ENCODE assay signal across 18 cellular contexts in the genomic region with DNA sequence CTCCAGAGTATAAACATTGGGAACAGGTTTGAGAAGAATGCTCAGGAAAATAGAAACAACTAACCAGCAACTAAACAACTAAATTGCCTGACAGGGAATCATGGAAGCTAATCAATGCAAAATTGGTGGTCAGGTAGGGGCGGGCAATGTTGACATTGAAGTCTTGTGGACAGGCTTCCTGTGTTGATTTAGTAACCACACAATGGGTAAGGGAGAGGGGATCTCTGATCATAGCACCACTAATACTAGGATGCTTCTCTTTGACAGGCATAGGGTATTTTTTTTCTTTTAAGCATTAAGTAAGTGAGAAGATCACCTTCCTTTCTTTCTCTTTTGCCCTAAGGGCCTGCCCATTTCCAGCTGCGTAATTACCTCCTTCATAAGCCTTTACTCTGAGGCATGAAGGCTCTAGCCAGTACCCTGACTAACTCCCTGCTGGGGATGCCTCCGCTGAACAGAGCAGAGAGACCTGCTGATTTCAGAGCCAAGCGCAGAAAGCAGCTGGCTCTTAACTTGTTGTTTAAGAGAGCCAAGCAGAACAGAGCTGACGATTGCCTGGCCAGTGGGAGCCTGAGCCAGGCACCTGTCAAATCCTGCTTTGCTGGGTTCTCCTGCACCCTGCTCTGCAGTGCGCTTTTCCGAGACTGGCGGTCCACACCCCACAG.
DNase-seq lines count a peak whose midpoint lies in the region; ATAC-seq, FAIRE-seq and TF ChIP-seq lines count a peak whose summit lies in the region.
"Had no signal": no experiment of that assay in that cellular context is flagged by ENCODE, and none has a peak within 500 bp of the region (broad histone marks: within the 10 kb centered on the region; RNA-seq: fewer than 3 reads in every experiment).

No MANE protein-coding gene starts in this region.

- no peak for TF ChIP-seq CTCF in H1 (IDR thresholded peaks at IDR 0.05; ENCODE audit: control extremely low read depth in 1 of 3, insufficient read depth in 1 of 3, low read depth in 1 of 3, low read length in 3 of 3)

- H2AK5ac ChIP-seq in H1 (ENCODE audit: low read depth, low read length) = no peak overlapping the region

- no peak for TF ChIP-seq POLR2A in H1 (IDR thresholded peaks at IDR 0.05; ENCODE audit: control extremely low read depth in 1 of 2, low read depth in 2 of 2, low read length in 2 of 2)

- no peaks in the 10 kb centered on the region for H4K20me1 ChIP-seq in H1 (replicated peaks in 1 of 2; ENCODE audit: control insufficient read depth in 1 of 2, insufficient read depth in 2 of 2, low read length in 2 of 2)

- no peak overlapping the region for H3K4me2 ChIP-seq in H1 (ENCODE audit: insufficient read depth in 1 of 2, low read depth in 2 of 2, low read length in 2 of 2)

- no peak for ATAC-seq in HG03520 (IDR thresholded peaks at IDR 0.05; ENCODE audit: unreplicated experiment)
- ATAC-seq: K562, natural killer cell, right lobe of liver had no signal

- H3K79me1 ChIP-seq in H1 (ENCODE audit: low read depth, low read length) = no peaks in the 10 kb centered on the region

- H3K27me3 ChIP-seq in H1 (replicated peaks in 1 of 4; ENCODE audit: control insufficient read depth in 3 of 4, extremely low read depth in 1 of 4, insufficient read depth in 3 of 4, low read length in 3 of 4) = no peaks in the 10 kb centered on the region
- H3K27me3 ChIP-seq: right lobe of liver, thyroid gland had no signal

- no peak overlapping the region for H3K4ac ChIP-seq in H1 (replicated peaks; ENCODE audit: insufficient read length, low read depth, low read length)

- H3K27ac Mint-ChIP-seq in activated naive CD4-positive, alpha-beta T cell treated with anti-CD3 and anti-CD28 coated beads, Interleukin-2, amount 10 ng/mL, durations not matched to agents 7 days and 5 days = no peak overlapping the region
- H3K27ac Mint-ChIP-seq: natural killer cell had no signal

- H3K4me1 ChIP-seq in H1 (replicated peaks in 1 of 4; ENCODE audit: control insufficient read depth in 3 of 4, insufficient read depth in 4 of 4, low read length in 3 of 4) = peaks cover 0 to 11% (median 0%) of the 10 kb centered on the region in 4 experiments; a peak in 2 of 7 replicates
- H3K4me1 ChIP-seq: right lobe of liver, thyroid gland had no signal

- H2BK12ac ChIP-seq in H1 (ENCODE audit: low read depth, low read length) = no peak overlapping the region

- FAIRE-seq in H1 (lab: Jason Lieb, UNC) = peak; percentile 7
- FAIRE-seq: K562 had no signal

- no peak overlapping the region for H3K4me3 ChIP-seq in H1 (ENCODE audit: extremely low read depth in 1 of 4, insufficient read depth in 2 of 4, low read depth in 3 of 4, low read length in 4 of 4)
- H3K4me3 ChIP-seq: K562, right lobe of liver, thyroid gland had no signal

- no peak overlapping the region for H2AFZ ChIP-seq in H1 (ENCODE audit: low read length)

- DNase-seq in NCI-H1105 (lab: John Stamatoyannopoulos, UW) (peak; percentile 36), NCI-H526 (lab: John Stamatoyannopoulos, UW) (peak; percentile 83 to 85), H1 (ENCODE audit: low read depth in 1 of 2, low spot score in 2 of 2) (no peak), retina (peak; percentile 29), SW 1271 (lab: John Stamatoyannopoulos, UW) (no peak)
- DNase-seq in activated naive CD4-positive, alpha-beta T cell treated with anti-CD3 and anti-CD28 coated beads, Interleukin-2, amount 10 ng/mL, durations not matched to agents 7 days and 5 days = no peak
- DNase-seq: activated CD4-positive, alpha-beta T cell treated with anti-CD3 and anti-CD28 coated beads for 48 hours; activated naive CD4-positive, alpha-beta T cell treated with anti-CD3 and anti-CD28 coated beads, Interleukin-2, amount 50 U/mL, for 16 hours; effector CD4-positive, alpha-beta T cell; natural killer cell; NK-92 treated with Interleukin-12 subunit alpha and Interleukin-12 subunit beta, amount 100 ng/mL, for 24 hours; right lobe of liver; Right ventricle myocardium superior; stimulated activated CD4-positive, alpha-beta T cell treated with anti-CD3 and anti-CD28 coated beads, Interleukin-2, amount 100 ng/mL, for 48 hours; T1000; thyroid gland had no signal

- H3K18ac ChIP-seq in H1 (ENCODE audit: extremely low read depth, low read length) = no peak overlapping the region

- no peak overlapping the region for H2BK20ac ChIP-seq in H1 (ENCODE audit: low read length)

- H3K14ac ChIP-seq in H1 (ENCODE audit: insufficient read length) = no peak overlapping the region

- H4K5ac ChIP-seq in H1 (ENCODE audit: insufficient read length, low read depth, low read length) = no peak overlapping the region

- no peaks in the 10 kb centered on the region for H3K23me2 ChIP-seq in H1 (ENCODE audit: low read depth, low read length)

- no peak overlapping the region for H2BK5ac ChIP-seq in H1 (ENCODE audit: low read depth, low read length)

- no peaks in the 10 kb centered on the region for H3K4me1 Mint-ChIP-seq in activated naive CD4-positive, alpha-beta T cell treated with anti-CD3 and anti-CD28 coated beads, Interleukin-2, amount 10 ng/mL, durations not matched to agents 7 days and 5 days
- H3K4me1 Mint-ChIP-seq: natural killer cell had no signal

- H3K4me3 Mint-ChIP-seq in activated naive CD4-positive, alpha-beta T cell treated with anti-CD3 and anti-CD28 coated beads, Interleukin-2, amount 10 ng/mL, durations not matched to agents 7 days and 5 days = no peak overlapping the region
- H3K4me3 Mint-ChIP-seq: natural killer cell had no signal

- no peaks in the 10 kb centered on the region for H3K36me3 Mint-ChIP-seq in activated naive CD4-positive, alpha-beta T cell treated with anti-CD3 and anti-CD28 coated beads, Interleukin-2, amount 10 ng/mL, durations not matched to agents 7 days and 5 days
- H3K36me3 Mint-ChIP-seq: natural killer cell had no signal

- no peak overlapping the region for H3K27ac ChIP-seq in H1 (ENCODE audit: low read depth, low read length)
- H3K27ac ChIP-seq: right lobe of liver, thyroid gland had no signal

- H3K27me3 Mint-ChIP-seq in activated naive CD4-positive, alpha-beta T cell treated with anti-CD3 and anti-CD28 coated beads, Interleukin-2, amount 10 ng/mL, durations not matched to agents 7 days and 5 days = no peaks in the 10 kb centered on the region

- H4K91ac ChIP-seq in H1 (replicated peaks; ENCODE audit: insufficient read length, low read length) = no peak overlapping the region

- no peak overlapping the region for H4K8ac ChIP-seq in H1 (ENCODE audit: extremely low read depth, insufficient read depth, low read length)

- no peak for TF ChIP-seq EP300 in H1 (IDR thresholded peaks at IDR 0.05; ENCODE audit: borderline replicate concordance in 1 of 2, low read depth in 2 of 2, low read length in 2 of 2)

- H3K36me3 ChIP-seq in H1 (ENCODE audit: control insufficient read depth in 2 of 4, insufficient read depth in 4 of 4, low read length in 3 of 4) = no peaks in the 10 kb centered on the region
- H3K36me3 ChIP-seq: right lobe of liver, thyroid gland had no signal

- POLR2A ChIA-PET in H1 (lab: Charles Lee; ENCODE audit: partially characterized antibody) = no interaction called here

- H3K56ac ChIP-seq in H1 (replicated peaks; ENCODE audit: insufficient read length, low read depth, low read length) = no peak overlapping the region

- no peak overlapping the region for H2BK120ac ChIP-seq in H1 (replicated peaks; ENCODE audit: low read depth, low read length)

- H3K79me2 ChIP-seq in H1 (ENCODE audit: control insufficient read depth in 1 of 2, insufficient read depth in 2 of 2, low read length in 2 of 2) = no peaks in the 10 kb centered on the region

- no peak overlapping the region for H2BK15ac ChIP-seq in H1 (ENCODE audit: low read length)

- no peak for TF ChIP-seq RAD21 in H1 (IDR thresholded peaks at IDR 0.05 in 1 of 2, conservative IDR thresholded peaks at IDR 0.05 in 1 of 2; ENCODE audit: low read depth in 2 of 2, low read length in 2 of 2)

- H3K9ac ChIP-seq in H1 (replicated peaks in 1 of 4; ENCODE audit: extremely low read depth in 1 of 4, low read depth in 3 of 4, low read length in 3 of 4) = no peak overlapping the region

- CTCF ChIA-PET in H1 (lab: Charles Lee; ENCODE audit: partially characterized antibody) = interaction anchor here (0.7 to 1.5 kb wide), 6 partner anchors 10 to 703 kb away, joined by 3 to 4 read pairs (median 4); no protein-coding TSS in a partner anchor
- CTCF ChIA-PET in activated naive CD4-positive, alpha-beta T cell treated with anti-CD3 and anti-CD28 coated beads, Interleukin-2, amount 10 ng/mL, durations not matched to agents 7 days and 5 days (lab: Charles Lee) = no interaction called here

- H3K9me3 ChIP-seq in H1 (ENCODE audit: insufficient read depth in 2 of 2, low read depth in 1 of 2, low read length in 1 of 2) = no peaks in the 10 kb centered on the region
- H3K9me3 ChIP-seq: right lobe of liver, thyroid gland had no signal

- H3K9me3 Mint-ChIP-seq in activated naive CD4-positive, alpha-beta T cell treated with anti-CD3 and anti-CD28 coated beads, Interleukin-2, amount 10 ng/mL, durations not matched to agents 7 days and 5 days = peaks cover 8% of the 10 kb centered on the region

- WGBS in H1 (ENCODE audit: extremely low coverage in 1 of 2, insufficient coverage in 1 of 2, insufficient read length in 1 of 2, insufficient replicate concordance in 2 of 2, low coverage in 1 of 2, low lambda C conversion rate in 2 of 2, missing lambda C conversion rate in 1 of 2), 2 experiments = 84% methylated on average over 8 of the region's 8 CpGs; no CpG with 5 or more reads in 1 of the 2 experiments

- no peak overlapping the region for H3K23ac ChIP-seq in H1 (ENCODE audit: insufficient read length)

TF ChIP-seq in H1, 55 proteins besides CTCF, POLR2A, EP300 and RAD21:
- no peak for TF ChIP-seq NRF1 (IDR thresholded peaks at IDR 0.05; ENCODE audit: low read depth, low read length)
- TF ChIP-seq, protein P1, sequence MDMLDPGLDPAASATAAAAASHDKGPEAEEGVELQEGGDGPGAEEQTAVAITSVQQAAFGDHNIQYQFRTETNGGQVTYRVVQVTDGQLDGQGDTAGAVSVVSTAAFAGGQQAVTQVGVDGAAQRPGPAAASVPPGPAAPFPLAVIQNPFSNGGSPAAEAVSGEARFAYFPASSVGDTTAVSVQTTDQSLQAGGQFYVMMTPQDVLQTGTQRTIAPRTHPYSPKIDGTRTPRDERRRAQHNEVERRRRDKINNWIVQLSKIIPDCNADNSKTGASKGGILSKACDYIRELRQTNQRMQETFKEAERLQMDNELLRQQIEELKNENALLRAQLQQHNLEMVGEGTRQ (IDR thresholded peaks at IDR 0.05; ENCODE audit: low read length) = no peak

Comparison
In these comparisons a context has a peak if more than half of its experiments do, and no peak if none do; other contexts are left out.
1. DNase-seq: peak in NCI-H1105 (single experiment), NCI-H526 (2 of 2) and retina (single experiment); none in H1 (0 of 2), SW 1271 (0 of 2) and activated naive CD4-positive, alpha-beta T cell treated with anti-CD3 and anti-CD28 coated beads, Interleukin-2, amount 10 ng/mL, durations not matched to agents 7 days and 5 days (single experiment).